Comparison of ENCODE assay signal across 15 cellular contexts in genomic region chr2:102030502-102030854, GRCh38. TPM values are rescaled to one million over a fixed set of nuclear protein-coding genes. Genes with fewer than 3 reads are reported as not detected.
DNase-seq lines count a peak whose midpoint lies in the region; ATAC-seq, FAIRE-seq and TF ChIP-seq lines count a peak whose summit lies in the region.
"Had no signal": no experiment of that assay in that cellular context is flagged by ENCODE, and none has a peak within 500 bp of the region (broad histone marks: within the 10 kb centered on the region; RNA-seq: fewer than 3 reads in every experiment).

No MANE protein-coding gene starts in this region.

- H3K4me1 ChIP-seq in IMR-90 (ENCODE audit: control insufficient read depth, insufficient read depth, low read length) (peaks cover 28% of the 10 kb centered on the region), HepG2 (ENCODE audit: insufficient read depth, low read length) (peaks cover 99% of the 10 kb centered on the region), neutrophil (ENCODE audit: control insufficient read depth in 1 of 2, insufficient read depth in 1 of 2, low read depth in 1 of 2, low read length in 1 of 2) (peaks cover 42 to 49% of the 10 kb centered on the region in 2 experiments), upper lobe of right lung (peaks cover 53% of the 10 kb centered on the region)
- H3K4me1 ChIP-seq: HAP-1 had no signal

- H3K36me3 ChIP-seq in IMR-90 (ENCODE audit: control insufficient read depth, insufficient read depth, low read length) (no peaks in the 10 kb centered on the region), HepG2 (replicated peaks in 1 of 2; ENCODE audit: control insufficient read depth in 1 of 2, insufficient read depth in 2 of 2, low read length in 2 of 2) (no peaks in the 10 kb centered on the region), neutrophil (peaks cover 55% of the 10 kb centered on the region), upper lobe of right lung (no peaks in the 10 kb centered on the region)
- H3K36me3 ChIP-seq: BLaER1, HAP-1 had no signal

- peaks cover 1% of the 10 kb centered on the region for H3K36me3 Mint-ChIP-seq in T-helper 2 cell treated with Interferon-gamma antibody and Interleukin-4, amounts not matched to agents 5 μg/mL and 100 μg/mL, for 36 hours (ENCODE audit: low read depth)
- H3K36me3 Mint-ChIP-seq in chondrocyte (ENCODE audit: low read depth): no peaks in the 10 kb centered on the region
- H3K36me3 Mint-ChIP-seq: CD8-positive, alpha-beta memory T cell had no signal

- 0 out of 2 replicates have a peak overlapping the region, but pooled peaks have one; percentile 51 for H2BK20ac ChIP-seq in IMR-90 (ENCODE audit: low read depth, low read length)

- POLR2A ChIA-PET in IMR-90 (lab: Charles Lee; ENCODE audit: unreplicated experiment): no interaction called here
- POLR2A ChIA-PET in HepG2 (lab: Yijun Ruan, JAX): interaction anchor here (1.2 to 2.5 kb wide), 2 partner anchors 34 to 125 kb away, joined by 4 to 17 read pairs; no protein-coding TSS in a partner anchor

- no CpG with 5 or more reads among the region's 1 CpG for WGBS in IMR-90 (ENCODE audit: extremely low coverage in 2 of 2, insufficient read length in 1 of 2), 2 experiments
- WGBS in HepG2 (ENCODE audit: low lambda C conversion rate): 3% methylated on average over 1 of the region's 1 CpG

- TF ChIP-seq CTCF in IMR-90 (conservative IDR thresholded peaks at IDR 0.05; ENCODE audit: low read depth, low read length) (no peak), HepG2 (CRISPR knock-in tag; IDR thresholded peaks at IDR 0.05) (no peak), neutrophil (IDR thresholded peaks at IDR 0.05) (no peak), upper lobe of right lung (IDR thresholded peaks at IDR 0.05) (no peak), chondrocyte (IDR thresholded peaks at IDR 0.05) (no peak)

- no peak overlapping the region for H3K27ac Mint-ChIP-seq in T-helper 2 cell treated with Interferon-gamma antibody and Interleukin-4, amounts not matched to agents 5 μg/mL and 100 μg/mL, for 36 hours
- H3K27ac Mint-ChIP-seq in chondrocyte (ENCODE audit: unreplicated experiment): no peak overlapping the region
- H3K27ac Mint-ChIP-seq: CD8-positive, alpha-beta memory T cell had no signal

- TF ChIP-seq POLR2A in IMR-90 (IDR thresholded peaks at IDR 0.05; ENCODE audit: low read depth, low read length) (no peak), HepG2 (IDR thresholded peaks at IDR 0.05; ENCODE audit: insufficient read depth in 1 of 2, low read depth in 2 of 2, low read length in 2 of 2) (no peak)

- H3K27ac ChIP-seq in IMR-90 (ENCODE audit: insufficient read depth, low read length): no peak overlapping the region
- peak overlapping the region; percentile 84 for H3K27ac ChIP-seq in HepG2 (ENCODE audit: extremely low read length, insufficient read depth, low read length)
- H3K27ac ChIP-seq in neutrophil: peak overlapping the region; percentile 81
- H3K27ac ChIP-seq in upper lobe of right lung: peak overlapping the region; percentile 40
- H3K27ac ChIP-seq: BLaER1 had no signal

- H2AK9ac ChIP-seq in IMR-90 (replicated peaks; ENCODE audit: low read depth, low read length, poor library complexity): no peak overlapping the region

- H4K5ac ChIP-seq in IMR-90 (ENCODE audit: low read depth, low read length): no peak overlapping the region

- no peak overlapping the region for H3K4me3 Mint-ChIP-seq in T-helper 2 cell treated with Interferon-gamma antibody and Interleukin-4, amounts not matched to agents 5 μg/mL and 100 μg/mL, for 36 hours
- H3K4me3 Mint-ChIP-seq in chondrocyte (ENCODE audit: unreplicated experiment): no peak overlapping the region
- H3K4me3 Mint-ChIP-seq: CD8-positive, alpha-beta memory T cell had no signal

- no peaks in the 10 kb centered on the region for H4K20me1 ChIP-seq in IMR-90 (ENCODE audit: insufficient read depth, low read length)
- H4K20me1 ChIP-seq in HepG2 (ENCODE audit: insufficient read depth, low read length): no peaks in the 10 kb centered on the region
- H4K20me1 ChIP-seq: BLaER1 had no signal

- H2AK5ac ChIP-seq in IMR-90 (ENCODE audit: low read depth, low read length): no peak overlapping the region

- H3K9me1 ChIP-seq in IMR-90 (ENCODE audit: insufficient read depth, low read length): peaks cover 26% of the 10 kb centered on the region

- H2BK120ac ChIP-seq in IMR-90 (ENCODE audit: low read depth, low read length): peak overlapping the region; percentile 44; the same call in 1 of the 2 replicates

- no peak overlapping the region for H3K23ac ChIP-seq in IMR-90 (ENCODE audit: low read depth, low read length)

- no peak for FAIRE-seq in HepG2 (lab: Jason Lieb, UNC)
- FAIRE-seq: H1 had no signal

- no peak overlapping the region for H3K4ac ChIP-seq in IMR-90 (ENCODE audit: low read depth, low read length)

- BruUV-seq in IMR-90 (replicated peaks; lab: Mats Ljungman, UMichigan) (no TSS peak), HepG2 (replicated peaks; lab: Mats Ljungman, UMichigan) (no TSS peak)

- no peaks in the 10 kb centered on the region for H3K27me3 Mint-ChIP-seq in T-helper 2 cell treated with Interferon-gamma antibody and Interleukin-4, amounts not matched to agents 5 μg/mL and 100 μg/mL, for 36 hours (ENCODE audit: low read depth)
- H3K27me3 Mint-ChIP-seq in chondrocyte (ENCODE audit: low read depth): no peaks in the 10 kb centered on the region

- H2BK5ac ChIP-seq in IMR-90 (ENCODE audit: low read depth, low read length, poor library complexity, severe bottlenecking): no peak overlapping the region

- TF ChIP-seq RAD21 in IMR-90 (IDR thresholded peaks at IDR 0.05; ENCODE audit: low read length): no peak
- TF ChIP-seq RAD21 in HepG2 (CRISPR knock-in tag; IDR thresholded peaks at IDR 0.05): no peak

- peaks cover 38% of the 10 kb centered on the region for H3K4me1 Mint-ChIP-seq in T-helper 2 cell treated with Interferon-gamma antibody and Interleukin-4, amounts not matched to agents 5 μg/mL and 100 μg/mL, for 36 hours (ENCODE audit: low read depth)
- peaks cover 77% of the 10 kb centered on the region for H3K4me1 Mint-ChIP-seq in chondrocyte (ENCODE audit: low read depth)

- H3K79me2 ChIP-seq in HepG2 (ENCODE audit: insufficient read depth, low read length): no peaks in the 10 kb centered on the region

- no peaks in the 10 kb centered on the region for H3K9me3 ChIP-seq in IMR-90 (ENCODE audit: control insufficient read depth, insufficient read depth, low read length)
- H3K9me3 ChIP-seq in HepG2 (ENCODE audit: low read length): no peaks in the 10 kb centered on the region
- no peaks in the 10 kb centered on the region for H3K9me3 ChIP-seq in neutrophil
- H3K9me3 ChIP-seq in upper lobe of right lung: no peaks in the 10 kb centered on the region
- H3K9me3 ChIP-seq: BLaER1, Caco-2, HAP-1 had no signal

- peaks cover 5% of the 10 kb centered on the region for H3K9me3 Mint-ChIP-seq in T-helper 2 cell treated with Interferon-gamma antibody and Interleukin-4, amounts not matched to agents 5 μg/mL and 100 μg/mL, for 36 hours
- H3K9me3 Mint-ChIP-seq in chondrocyte (ENCODE audit: low read depth): no peaks in the 10 kb centered on the region
- H3K9me3 Mint-ChIP-seq: CD8-positive, alpha-beta memory T cell had no signal

- dilution Hi-C loops in IMR-90 (cut with HindIII; ENCODE audit: low sequenced_read_pairs, unreplicated experiment): no loop called here

- DNase-seq in IMR-90: no peak
- DNase-seq in HepG2 (ENCODE audit: low spot score): no peak
- no peak for DNase-seq in upper lobe of right lung
- DNase-seq in DMS 273 treated with DMSO at 0.1 percent for 48 hours (lab: John Stamatoyannopoulos, UW): no peak
- DNase-seq in T-helper 2 cell treated with Interferon-gamma antibody and Interleukin-4, amounts not matched to agents 5 μg/mL and 100 μg/mL, for 36 hours (ENCODE audit: low spot score): no peak
- DNase-seq in chondrocyte (ENCODE audit: low spot score): no peak
- DNase-seq: 8988T; AML-193; Caco-2; CD8-positive, alpha-beta memory T cell had no signal

- no peak overlapping the region for H3K18ac ChIP-seq in IMR-90 (ENCODE audit: low read depth, low read length)

- H3K4me2 ChIP-seq in IMR-90 (ENCODE audit: low read depth, low read length) (no peak overlapping the region), HepG2 (ENCODE audit: low read depth, low read length) (peak overlapping the region; percentile 85)
- H3K4me2 ChIP-seq: BLaER1 had no signal

- in situ Hi-C loops in IMR-90 (cut with MboI; ENCODE audit: low sequenced_read_pairs): no loop called here
- in situ Hi-C loops in HepG2 (cut with HindIII; ENCODE audit: extremely low pct_ligation_motif_present, low pct_unique_long_range_greater_than_20kb): no loop called here

- H3K56ac ChIP-seq in IMR-90 (ENCODE audit: extremely low read depth, insufficient read depth, low read length): no peak overlapping the region

- no peak overlapping the region for H2AFZ ChIP-seq in IMR-90 (replicated peaks; ENCODE audit: low read length, poor library complexity)
- H2AFZ ChIP-seq in HepG2 (ENCODE audit: low read length): no peak overlapping the region

- ATAC-seq in IMR-90 (ENCODE audit: low read depth): no peak
- no peak for ATAC-seq in HepG2
- no peak for ATAC-seq in upper lobe of right lung

- H4K8ac ChIP-seq in IMR-90 (ENCODE audit: low read depth in 2 of 2, low read length in 2 of 2): no peak overlapping the region

- intact Hi-C loops in IMR-90 (cut with micrococcal nuclease): loop anchor here (5.0 kb wide), 1 partner anchor 72 kb away; no protein-coding TSS in a partner anchor
- intact Hi-C loops in HepG2 (cut with micrococcal nuclease; ENCODE audit: unreplicated experiment): loop anchor here (2.0 kb wide), 1 partner anchor 76 kb away; no protein-coding TSS in a partner anchor
- intact Hi-C loops in upper lobe of right lung (cut with DNase I): no loop called here

- H3K9ac ChIP-seq in IMR-90 (ENCODE audit: low read depth, low read length) (no peak overlapping the region), HepG2 (ENCODE audit: insufficient read depth, low read depth, low read length) (peak overlapping the region; percentile 73; the same call in 1 of the 2 replicates)
- H3K9ac ChIP-seq: BLaER1 had no signal

- H2BK15ac ChIP-seq in IMR-90 (ENCODE audit: low read depth, low read length): no peak overlapping the region

- TF ChIP-seq EP300 in HepG2 (IDR thresholded peaks at IDR 0.05; ENCODE audit: low read depth in 2 of 2, low read length in 2 of 2) (no peak), HepG2 (CRISPR knock-in tag; IDR thresholded peaks at IDR 0.05; ENCODE audit: borderline replicate concordance) (no peak)

- no peak overlapping the region for H3K4me3 ChIP-seq in IMR-90 (ENCODE audit: insufficient read depth, low read depth, low read length)
- H3K4me3 ChIP-seq in HepG2 (replicated peaks in 1 of 3; ENCODE audit: insufficient read depth in 1 of 3, low read depth in 2 of 3, low read length in 3 of 3): peak overlapping the region in 2 of 3 experiments; percentile 47 to 67; a peak in 3 of 6 replicates
- H3K4me3 ChIP-seq in neutrophil (ENCODE audit: low read depth in 1 of 2, low read length in 1 of 2): peak overlapping the region in 1 of 2 experiments; percentile 10
- H3K4me3 ChIP-seq in upper lobe of right lung: no peak overlapping the region
- H3K4me3 ChIP-seq: BLaER1, HAP-1 had no signal

- no peak overlapping the region for H3K14ac ChIP-seq in IMR-90 (replicated peaks; ENCODE audit: low read depth, low read length)

- no peaks in the 10 kb centered on the region for H3K27me3 ChIP-seq in IMR-90 (ENCODE audit: control insufficient read depth, insufficient read depth, low read length)
- H3K27me3 ChIP-seq in HepG2 (ENCODE audit: control insufficient read depth in 1 of 2, insufficient read depth in 2 of 2, low read length in 2 of 2): no peaks in the 10 kb centered on the region
- no peaks in the 10 kb centered on the region for H3K27me3 ChIP-seq in neutrophil
- H3K27me3 ChIP-seq in upper lobe of right lung: no peaks in the 10 kb centered on the region
- H3K27me3 ChIP-seq: BLaER1 had no signal

- CTCF ChIA-PET in IMR-90 (lab: Yijun Ruan, JAX): interaction anchor here (2.2 kb wide), 1 partner anchor 10 kb away, joined by 6 read pairs; no protein-coding TSS in a partner anchor
- CTCF ChIA-PET in HepG2 (lab: Yijun Ruan, JAX; ENCODE audit: low intra/inter-chr PET ratio, low total read pairs): interaction anchor here (1.2 kb wide), 1 partner anchor 126 kb away, joined by 3 read pairs; no protein-coding TSS in a partner anchor

- no peaks in the 10 kb centered on the region; a peak in 1 of 4 replicates for H3K79me1 ChIP-seq in IMR-90 (ENCODE audit: low read depth in 1 of 2, low read length in 2 of 2)

- no peak overlapping the region for H4K91ac ChIP-seq in IMR-90 (ENCODE audit: insufficient read depth, low read depth, low read length)

RNA-seq across cellular contexts. Expression of gene IL1R2, which starts 38.7 kb away (rescaled TPM):
- total RNA-seq in IMR-90 (2012; rRNA removed): not detected in 2 replicates
- polyA plus RNA-seq in IMR-90 (2012; rRNA removed): not detected in 2 replicates
- 0.03 TPM in 1 of 2 replicates, not detected in the other for polyA plus RNA-seq in IMR-90 (2012; cell fraction: cytosol; rRNA removed)
- polyA plus RNA-seq in IMR-90 (2012; cell fraction: nucleus; rRNA removed; ENCODE audit: low replicate concordance): 0.14 TPM in 1 of 2 replicates, not detected in the other
- total RNA-seq in HepG2 (2016; rRNA removed; fragmentation: Illumina TruSeq; extraction: Trizol): 1.9 and 3.6 TPM in 2 replicates
- total RNA-seq in HepG2 (2016; cell fraction: cytosol; rRNA removed; fragmentation: Illumina TruSeq; extraction: Trizol; ENCODE audit: low read depth): 0.88 and 1.0 TPM in 2 replicates
- 2.6 and 4.1 TPM in 2 replicates for total RNA-seq in HepG2 (2016; cell fraction: insoluble cytoplasmic fraction; rRNA removed; fragmentation: Illumina TruSeq; extraction: Trizol)
- total RNA-seq in HepG2 (2016; cell fraction: membrane; rRNA removed; fragmentation: Illumina TruSeq; extraction: Trizol): 0.93 and 1.1 TPM in 2 replicates
- total RNA-seq in HepG2 (2016; cell fraction: nucleus; rRNA removed; fragmentation: Illumina TruSeq; extraction: Trizol): 2.8 and 3.1 TPM in 2 replicates
- polyA plus RNA-seq in HepG2 (2011; rRNA removed): 4.7 and 7.3 TPM in 2 replicates
- polyA plus RNA-seq in HepG2 (2011; cell fraction: cytosol; rRNA removed): 6.0 and 6.1 TPM in 2 replicates
- 2.0 and 2.8 TPM in 2 replicates for polyA plus RNA-seq in HepG2 (2011; cell fraction: nucleus; rRNA removed)
- 3.1 and 4.5 TPM in 2 replicates for polyA plus RNA-seq in HepG2 (2012)
- polyA plus RNA-seq in HepG2 (2016; cell fraction: cytosol; fragmentation: Illumina TruSeq; extraction: Trizol; ENCODE audit: low read depth): 1.2 and 1.3 TPM in 2 replicates
- 1.8 and 3.2 TPM in 2 replicates for polyA plus RNA-seq in HepG2 (2016; cell fraction: insoluble cytoplasmic fraction; fragmentation: Illumina TruSeq; extraction: Trizol; ENCODE audit: low read depth)
- 0.65 and 1.0 TPM in 2 replicates for polyA plus RNA-seq in HepG2 (2016; cell fraction: membrane; fragmentation: Illumina TruSeq; extraction: Trizol; ENCODE audit: low read depth)
- polyA plus RNA-seq in HepG2 (2016; cell fraction: nucleus; fragmentation: Illumina TruSeq; extraction: Trizol; ENCODE audit: insufficient read depth, low read depth): 3.7 and 3.8 TPM in 2 replicates
- polyA minus RNA-seq in HepG2 (2011; rRNA and poly(A)+ RNA removed; ENCODE audit: low replicate concordance): 4.2 TPM in 1 of 2 replicates, not detected in the other
- polyA minus RNA-seq in HepG2 (2011; cell fraction: cytosol; rRNA and poly(A)+ RNA removed): 3.3 and 3.6 TPM in 2 replicates
- polyA minus RNA-seq in HepG2 (2011; cell fraction: nucleus; rRNA and poly(A)+ RNA removed): 2.3 and 2.5 TPM in 2 replicates
- total RNA-seq in upper lobe of right lung: 17.0 TPM
- not detected in 3 replicates for total RNA-seq in chondrocyte
- total RNA-seq: Daoy, H1 had no signal
- polyA plus RNA-seq: CD8-positive, alpha-beta memory T cell had no signal

Comparison
In these comparisons a context has a peak if more than half of its experiments do, and no peak if none do; other contexts are left out.
1. H3K4me3 ChIP-seq: peak in HepG2 (2 of 3); none in IMR-90 (single experiment) and upper lobe of right lung (single experiment).